ENCODE assay signal across 13 cellular contexts in the genomic region with DNA sequence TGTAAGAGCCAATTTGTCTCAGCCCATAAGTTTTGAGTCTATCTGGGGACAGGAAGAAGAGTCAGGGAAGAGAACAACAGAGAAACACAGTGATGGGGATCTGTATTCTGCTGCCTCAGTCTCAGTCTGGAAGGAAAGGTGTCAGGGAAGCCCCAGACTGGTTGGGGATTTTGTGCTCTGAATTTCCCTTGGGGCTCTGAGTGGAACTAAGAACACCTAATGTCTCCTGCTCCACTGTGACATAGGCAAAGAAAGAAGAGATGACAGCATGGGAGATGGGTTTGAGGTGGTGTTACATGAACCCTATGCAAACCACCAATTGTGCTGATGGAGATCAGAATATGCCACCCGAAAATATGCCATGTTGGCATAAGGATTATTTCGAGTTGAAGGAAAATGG.
DNase-seq lines count a peak whose midpoint lies in the region; ATAC-seq and TF ChIP-seq lines count a peak whose summit lies in the region.
"Had no signal": no experiment of that assay in that cellular context is flagged by ENCODE, and none has a peak within 500 bp of the region (broad histone marks: within the 10 kb centered on the region; RNA-seq: fewer than 3 reads in every experiment).

No MANE protein-coding gene starts in this region.

- no peaks in the 10 kb centered on the region for H3K9me3 ChIP-seq in Peyer's patch
- H3K9me3 ChIP-seq: SJCRH30 had no signal

- H3K4me1 Mint-ChIP-seq in activated naive CD4-positive, alpha-beta T cell treated with anti-CD3 and anti-CD28 coated beads, Interleukin-2, amount 10 ng/mL, durations not matched to agents 7 days and 5 days: no peaks in the 10 kb centered on the region

- H3K9me3 Mint-ChIP-seq in activated naive CD4-positive, alpha-beta T cell treated with anti-CD3 and anti-CD28 coated beads, Interleukin-2, amount 50 U/mL, for 72 hours: peaks cover 0 to 5% of the 10 kb centered on the region in 2 donors
- no peaks in the 10 kb centered on the region for H3K9me3 Mint-ChIP-seq in activated naive CD4-positive, alpha-beta T cell treated with anti-CD3 and anti-CD28 coated beads, Interleukin-2, amount 10 ng/mL, durations not matched to agents 7 days and 5 days

- H3K27me3 ChIP-seq in Peyer's patch: no peaks in the 10 kb centered on the region
- H3K27me3 ChIP-seq: SJCRH30 had no signal

- no peaks in the 10 kb centered on the region for H3K4me1 ChIP-seq in Peyer's patch
- H3K4me1 ChIP-seq: SJCRH30 had no signal

- no peak for TF ChIP-seq POLR2A in Peyer's patch (IDR thresholded peaks at IDR 0.05)

- no peak for TF ChIP-seq CTCF in Peyer's patch (IDR thresholded peaks at IDR 0.05)

- no peaks in the 10 kb centered on the region for H3K36me3 ChIP-seq in Peyer's patch
- H3K36me3 ChIP-seq: SJCRH30 had no signal

- H3K27ac Mint-ChIP-seq in activated naive CD4-positive, alpha-beta T cell treated with anti-CD3 and anti-CD28 coated beads, Interleukin-2, amount 50 U/mL, for 72 hours: no peak overlapping the region
- no peak overlapping the region for H3K27ac Mint-ChIP-seq in activated naive CD4-positive, alpha-beta T cell treated with anti-CD3 and anti-CD28 coated beads, Interleukin-2, amount 10 ng/mL, durations not matched to agents 7 days and 5 days

- no peaks in the 10 kb centered on the region for H3K36me3 Mint-ChIP-seq in activated naive CD4-positive, alpha-beta T cell treated with anti-CD3 and anti-CD28 coated beads, Interleukin-2, amount 50 U/mL, for 72 hours
- no peaks in the 10 kb centered on the region for H3K36me3 Mint-ChIP-seq in activated naive CD4-positive, alpha-beta T cell treated with anti-CD3 and anti-CD28 coated beads, Interleukin-2, amount 10 ng/mL, durations not matched to agents 7 days and 5 days

- no peak overlapping the region for H3K4me3 Mint-ChIP-seq in activated naive CD4-positive, alpha-beta T cell treated with anti-CD3 and anti-CD28 coated beads, Interleukin-2, amount 10 ng/mL, durations not matched to agents 7 days and 5 days

- no peak overlapping the region for H3K27ac ChIP-seq in Peyer's patch
- H3K27ac ChIP-seq: SJCRH30 had no signal

- ATAC-seq in activated naive CD4-positive, alpha-beta T cell treated with anti-CD3 and anti-CD28 coated beads, Interleukin-2, amount 50 U/mL, for 72 hours: peak; percentile 39 to 50
- ATAC-seq in GM21447 (IDR thresholded peaks at IDR 0.05; ENCODE audit: unreplicated experiment) (peak; percentile 77), HG03108 (IDR thresholded peaks at IDR 0.05; ENCODE audit: unreplicated experiment) (peak; percentile 63)
- ATAC-seq in stimulated activated naive CD8-positive, alpha-beta T cell treated with anti-CD3 and anti-CD28 coated beads, Interleukin-15, Interleukin-2, amounts not matched to agents 100 U/mL and 50 U/mL, for 24 hours: peak; percentile 58
- ATAC-seq: esophagus mucosa, left cardiac atrium had no signal

- no peak for DNase-seq in activated naive CD4-positive, alpha-beta T cell treated with anti-CD3 and anti-CD28 coated beads, Interleukin-2, amount 50 U/mL, for 72 hours (ENCODE audit: low spot score in 2 of 2)
- DNase-seq in activated naive CD4-positive, alpha-beta T cell treated with anti-CD3 and anti-CD28 coated beads, Interleukin-2, amount 10 ng/mL, durations not matched to agents 7 days and 5 days: no peak
- no peak for DNase-seq in stimulated activated naive CD8-positive, alpha-beta T cell treated with anti-CD3 and anti-CD28 coated beads, Interleukin-15, Interleukin-2, amounts not matched to agents 100 U/mL and 50 U/mL, for 24 hours
- DNase-seq in anterior cingulate cortex (lab: John Stamatoyannopoulos, UW): no peak
- no peak for DNase-seq in Peyer's patch
- DNase-seq in DMS53 (lab: John Stamatoyannopoulos, UW): no peak
- DNase-seq: aorta, cortex of kidney, left cardiac atrium, SJCRH30 had no signal

- no peak overlapping the region for H3K4me3 ChIP-seq in Peyer's patch
- H3K4me3 ChIP-seq: SJCRH30 had no signal

- CTCF ChIA-PET in activated naive CD4-positive, alpha-beta T cell treated with anti-CD3 and anti-CD28 coated beads, Interleukin-2, amount 10 ng/mL, durations not matched to agents 7 days and 5 days (lab: Charles Lee): no interaction called here

- H3K27me3 Mint-ChIP-seq in activated naive CD4-positive, alpha-beta T cell treated with anti-CD3 and anti-CD28 coated beads, Interleukin-2, amount 10 ng/mL, durations not matched to agents 7 days and 5 days: no peaks in the 10 kb centered on the region
